ENCODE assay signal across 8 cellular contexts in genomic region chr5:6732634-6733410, GRCh38. TPM values are rescaled to one million over a fixed set of nuclear protein-coding genes. Genes with fewer than 3 reads are reported as not detected.
DNase-seq lines count a peak whose midpoint lies in the region; ATAC-seq lines count a peak whose summit lies in the region.

No MANE protein-coding gene starts in this region.

- no peak overlapping the region for H3K4me3 Mint-ChIP-seq in activated naive CD8-positive, alpha-beta T cell treated with anti-CD3 and anti-CD28 coated beads, Interleukin-2, amount 50 U/mL, for 24 hours

- no peak overlapping the region for H2BK12ac ChIP-seq in neuronal stem cell (ENCODE audit: low read length)

- H3K23ac ChIP-seq in neuronal stem cell (ENCODE audit: low read depth, low read length, poor library complexity), result no peak overlapping the region

- no peak for ATAC-seq in activated naive CD8-positive, alpha-beta T cell treated with anti-CD3 and anti-CD28 coated beads, Interleukin-2, amount 50 U/mL, for 24 hours
- peak; percentile 73 to 88 for ATAC-seq in right cardiac atrium
- no peak for ATAC-seq in GM21576 (IDR thresholded peaks at IDR 0.05; ENCODE audit: unreplicated experiment)

- H2BK15ac ChIP-seq in neuronal stem cell (ENCODE audit: low read length), result no peak overlapping the region

- H4K91ac ChIP-seq in neuronal stem cell (ENCODE audit: low read depth, low read length, poor library complexity), result no peak overlapping the region

- no peak overlapping the region for H3K4me2 ChIP-seq in neuronal stem cell (ENCODE audit: insufficient read depth, low read length, poor library complexity, severe bottlenecking)

- no peak overlapping the region for H3K18ac ChIP-seq in neuronal stem cell (ENCODE audit: low read length)

- H3K4ac ChIP-seq in neuronal stem cell (ENCODE audit: low read length), result no peak overlapping the region

- no peak overlapping the region for H4K8ac ChIP-seq in neuronal stem cell (ENCODE audit: low read depth, low read length)

- H3K36me3 ChIP-seq in stomach smooth muscle (ENCODE audit: control insufficient read depth in 2 of 2, insufficient read depth in 2 of 2, low read length in 2 of 2), result peaks cover 6% of the 10 kb centered on the region in 2 donors
- peaks cover 2 to 37% of the 10 kb centered on the region in 2 donors for H3K36me3 ChIP-seq in neuronal stem cell (replicated peaks in 1 of 2; ENCODE audit: control insufficient read depth in 2 of 2, insufficient read depth in 2 of 2, low read length in 2 of 2)

- no peaks in the 10 kb centered on the region for H3K27me3 Mint-ChIP-seq in activated naive CD8-positive, alpha-beta T cell treated with anti-CD3 and anti-CD28 coated beads, Interleukin-2, amount 50 U/mL, for 24 hours

- no peak overlapping the region for H3K14ac ChIP-seq in neuronal stem cell (ENCODE audit: low read length)

- H2AK5ac ChIP-seq in neuronal stem cell (ENCODE audit: low read depth, low read length), result no peak overlapping the region

- H3K9me3 ChIP-seq in right cardiac atrium (ENCODE audit: control insufficient read depth, low read length) (no peaks in the 10 kb centered on the region), stomach smooth muscle (ENCODE audit: control insufficient read depth in 2 of 2, low read length in 2 of 2) (no peaks in the 10 kb centered on the region), neuronal stem cell (replicated peaks in 1 of 2; ENCODE audit: control insufficient read depth in 2 of 2, insufficient read depth in 1 of 2, low read depth in 1 of 2, low read length in 2 of 2) (no peaks in the 10 kb centered on the region)

- H3K36me3 Mint-ChIP-seq in activated naive CD8-positive, alpha-beta T cell treated with anti-CD3 and anti-CD28 coated beads, Interleukin-2, amount 50 U/mL, for 24 hours (ENCODE audit: low read depth), result peaks cover 29% of the 10 kb centered on the region

- H3K9ac ChIP-seq in stomach smooth muscle (ENCODE audit: low read length in 2 of 2) (no peak overlapping the region), neuronal stem cell (ENCODE audit: low read depth, low read length, poor library complexity) (no peak overlapping the region)

- 11% methylated on average over 13 of the region's 13 CpGs for WGBS in right cardiac atrium
- no CpG with 5 or more reads among the region's 13 CpGs for WGBS in neuronal stem cell (ENCODE audit: extremely low coverage in 2 of 2, insufficient read length in 2 of 2, insufficient replicate concordance in 1 of 2), 2 donors

- H3K4me3 ChIP-seq in right cardiac atrium (ENCODE audit: low read length) (peak overlapping the region; percentile 31), stomach smooth muscle (ENCODE audit: low read length in 2 of 2) (peak overlapping the region in 1 of 2 donors; percentile 47), neuronal stem cell (ENCODE audit: low read length in 2 of 2) (no peak overlapping the region)

- H2BK120ac ChIP-seq in neuronal stem cell (ENCODE audit: low read depth, low read length), result no peak overlapping the region

- no peaks in the 10 kb centered on the region for H3K9me3 Mint-ChIP-seq in activated naive CD8-positive, alpha-beta T cell treated with anti-CD3 and anti-CD28 coated beads, Interleukin-2, amount 50 U/mL, for 24 hours

- H3K4me1 Mint-ChIP-seq in activated naive CD8-positive, alpha-beta T cell treated with anti-CD3 and anti-CD28 coated beads, Interleukin-2, amount 50 U/mL, for 24 hours, result peaks cover 89% of the 10 kb centered on the region

- DNase-seq in NCI-H2029 (lab: John Stamatoyannopoulos, UW) (peak; percentile 9), NCI-H2029 treated with DMSO at 0.1 percent for 48 hours (lab: John Stamatoyannopoulos, UW) (no peak), right cardiac atrium (peak; percentile 71 to 86 (median 80)), neuronal stem cell (ENCODE audit: low spot score) (no peak)
- no peak for DNase-seq in activated naive CD8-positive, alpha-beta T cell treated with anti-CD3 and anti-CD28 coated beads, Interleukin-2, amount 50 U/mL, for 24 hours
- no peak for DNase-seq in stimulated activated CD8-positive, alpha-beta memory T cell treated with anti-CD3 and anti-CD28 coated beads, Interleukin-4, amount 100 ng/mL, for 48 hours

- H3K79me1 ChIP-seq in neuronal stem cell (ENCODE audit: low read depth, low read length), result peaks cover 23% of the 10 kb centered on the region

- no peak overlapping the region for H2BK5ac ChIP-seq in neuronal stem cell (ENCODE audit: low read length)

- H3K4me1 ChIP-seq in right cardiac atrium (ENCODE audit: control insufficient read depth, insufficient read depth, low read length) (peaks cover 23% of the 10 kb centered on the region), stomach smooth muscle (ENCODE audit: control insufficient read depth, insufficient read depth, low read length) (peaks cover 34% of the 10 kb centered on the region), neuronal stem cell (ENCODE audit: control insufficient read depth in 2 of 2, insufficient read depth in 1 of 2, low read depth in 1 of 2, low read length in 2 of 2) (peaks cover 11 to 13% of the 10 kb centered on the region in 2 donors)

- H3K27me3 ChIP-seq in right cardiac atrium (ENCODE audit: control insufficient read depth, insufficient read depth), result no peaks in the 10 kb centered on the region
- H3K27me3 ChIP-seq in stomach smooth muscle (ENCODE audit: control insufficient read depth in 1 of 2, insufficient read depth in 2 of 2, low read length in 2 of 2), result no peaks in the 10 kb centered on the region
- no peaks in the 10 kb centered on the region for H3K27me3 ChIP-seq in neuronal stem cell (ENCODE audit: control insufficient read depth in 3 of 3, insufficient read depth in 3 of 3, low read depth in 1 of 3, low read length in 3 of 3)

- peak overlapping the region; percentile 56 for H3K27ac Mint-ChIP-seq in activated naive CD8-positive, alpha-beta T cell treated with anti-CD3 and anti-CD28 coated beads, Interleukin-2, amount 50 U/mL, for 24 hours

- H2AFZ ChIP-seq in neuronal stem cell (ENCODE audit: low read length), result no peak overlapping the region

- intact Hi-C loops in right cardiac atrium (cut with DNase I), result no loop called here

- H3K27ac ChIP-seq in right cardiac atrium (ENCODE audit: low read length) (peak overlapping the region; percentile 69), stomach smooth muscle (ENCODE audit: low read length) (peak overlapping the region; percentile 18), neuronal stem cell (replicated peaks; ENCODE audit: low read length) (no peak overlapping the region)

RNA-seq across cellular contexts. Expression of gene TENT4A, which starts 19.6 kb away (rescaled TPM):
- 10 to 100 TPM; 11.2 to 14.5 (median 12.3) TPM for total RNA-seq in right cardiac atrium
- polyA plus RNA-seq in right cardiac atrium, result 4.7 TPM
- polyA plus RNA-seq in neuronal stem cell (2013, experiment 1 of 2), result 27.1 TPM
- polyA plus RNA-seq in neuronal stem cell (2013, experiment 2 of 2), result 25.7 TPM

Comparison
In these comparisons a context has a peak if more than half of its experiments do, and no peak if none do; other contexts are left out.
1. DNase-seq: peak in NCI-H2029 (single experiment) and right cardiac atrium (3 of 3); none in NCI-H2029 treated with DMSO at 0.1 percent for 48 hours (single experiment), activated naive CD8-positive, alpha-beta T cell treated with anti-CD3 and anti-CD28 coated beads, Interleukin-2, amount 50 U/mL, for 24 hours (single experiment), neuronal stem cell (single experiment) and stimulated activated CD8-positive, alpha-beta memory T cell treated with anti-CD3 and anti-CD28 coated beads, Interleukin-4, amount 100 ng/mL, for 48 hours (single experiment).
2. ATAC-seq: peak in right cardiac atrium (2 of 2); none in activated naive CD8-positive, alpha-beta T cell treated with anti-CD3 and anti-CD28 coated beads, Interleukin-2, amount 50 U/mL, for 24 hours (single experiment) and GM21576 (single experiment).